ENCODE assay signal across 15 cellular contexts in genomic region chr17:31492206-31492605, GRCh38.
A peak's percentile ranks its signal among the peaks of the same experiment; 100 is the strongest.
DNase-seq lines count a peak whose midpoint lies in the region; ATAC-seq and TF ChIP-seq lines count a peak whose summit lies in the region.
"Had no signal": no experiment of that assay in that cellular context is flagged by ENCODE, and none has a peak within 500 bp of the region (broad histone marks: within the 10 kb centered on the region; RNA-seq: fewer than 3 reads in every experiment).

No MANE protein-coding gene starts in this region.

- H3K4me1 ChIP-seq in left ventricle myocardium inferior (peaks cover 62% of the 10 kb centered on the region), prostate gland (replicated peaks) (no peaks in the 10 kb centered on the region)

- H3K36me3 ChIP-seq in left ventricle myocardium inferior (no peaks in the 10 kb centered on the region), prostate gland (no peaks in the 10 kb centered on the region)

- TF ChIP-seq CTCF in left ventricle myocardium inferior (IDR thresholded peaks at IDR 0.05; ENCODE audit: borderline replicate concordance) (no peak), type B pancreatic cell (conservative IDR thresholded peaks at IDR 0.05) (no peak), prostate gland (IDR thresholded peaks at IDR 0.05) (no peak)

- no peak for TF ChIP-seq POLR2A in prostate gland (IDR thresholded peaks at IDR 0.05)

- peaks cover 83% of the 10 kb centered on the region for H3K4me1 Mint-ChIP-seq in activated CD8-positive, alpha-beta T cell treated with anti-CD3 and anti-CD28 coated beads, Interleukin-2, amount 10 ng/mL, durations not matched to agents 7 days and 5 days (ENCODE audit: low read depth)
- H3K4me1 Mint-ChIP-seq in memory B cell: peaks cover 66% of the 10 kb centered on the region
- H3K4me1 Mint-ChIP-seq in type B pancreatic cell (ENCODE audit: unreplicated experiment): peaks cover 42% of the 10 kb centered on the region

- H3K27ac ChIP-seq in left ventricle myocardium inferior (replicated peaks) (peak overlapping the region; percentile 55), prostate gland (no peak overlapping the region)

- in situ Hi-C loops in KBM-7 (cut with MboI; ENCODE audit: low pct_unique_long_range_greater_than_20kb, low sequenced_read_pairs): no loop called here

- DNase-seq in left ventricle myocardium inferior (no peak), Right ventricle myocardium inferior (ENCODE audit: missing footprints) (no peak), memory B cell (ENCODE audit: low spot score in 2 of 2) (no peak), type B pancreatic cell (ENCODE audit: extremely low spot score, unreplicated experiment) (no peak), prostate gland (ENCODE audit: low spot score) (no peak), KBM-7 (no peak), NCI-H82 (lab: John Stamatoyannopoulos, UW) (no peak)
- DNase-seq in activated CD8-positive, alpha-beta T cell treated with anti-CD3 and anti-CD28 coated beads, Interleukin-2, amount 10 ng/mL, durations not matched to agents 7 days and 5 days: no peak
- DNase-seq: effector CD8-positive, alpha-beta T cell; H7; NCI-H1417; stimulated activated naive CD4-positive, alpha-beta T cell had no signal

- CTCF ChIA-PET in activated CD8-positive, alpha-beta T cell treated with anti-CD3 and anti-CD28 coated beads, Interleukin-2, amount 10 ng/mL, durations not matched to agents 7 days and 5 days (lab: Charles Lee): interaction anchor here (1.4 to 6.6 kb wide), 2 partner anchors 17 to 55 kb away, joined by 4 to 66 read pairs; no protein-coding TSS in a partner anchor

- H3K9me3 ChIP-seq in left ventricle myocardium inferior (replicated peaks) (no peaks in the 10 kb centered on the region), prostate gland (no peaks in the 10 kb centered on the region)

- POLR2A ChIA-PET in activated CD8-positive, alpha-beta T cell treated with anti-CD3 and anti-CD28 coated beads, Interleukin-2, amount 10 ng/mL, durations not matched to agents 7 days and 5 days (lab: Charles Lee): interaction anchor here (1.1 to 9.1 kb wide), 2 partner anchors 18 to 61 kb away, joined by 5 to 129 read pairs; no protein-coding TSS in a partner anchor

- 95% methylated on average over 5 of the region's 5 CpGs for WGBS in prostate gland

- H3K27ac Mint-ChIP-seq in activated CD8-positive, alpha-beta T cell treated with anti-CD3 and anti-CD28 coated beads, Interleukin-2, amount 10 ng/mL, durations not matched to agents 7 days and 5 days: peak overlapping the region; percentile 98
- H3K27ac Mint-ChIP-seq in memory B cell: peak overlapping the region; percentile 96
- H3K27ac Mint-ChIP-seq in type B pancreatic cell: peak overlapping the region; percentile 6
- H3K27ac Mint-ChIP-seq: brain had no signal

- peak overlapping the region; percentile 68 for H3K4me3 Mint-ChIP-seq in activated CD8-positive, alpha-beta T cell treated with anti-CD3 and anti-CD28 coated beads, Interleukin-2, amount 10 ng/mL, durations not matched to agents 7 days and 5 days
- peak overlapping the region; percentile 80 for H3K4me3 Mint-ChIP-seq in memory B cell
- H3K4me3 Mint-ChIP-seq in type B pancreatic cell: no peak overlapping the region

- no peaks in the 10 kb centered on the region for H3K27me3 Mint-ChIP-seq in activated CD8-positive, alpha-beta T cell treated with anti-CD3 and anti-CD28 coated beads, Interleukin-2, amount 10 ng/mL, durations not matched to agents 7 days and 5 days (ENCODE audit: low read depth)
- H3K27me3 Mint-ChIP-seq in memory B cell (no peaks in the 10 kb centered on the region), type B pancreatic cell (peaks cover 19% of the 10 kb centered on the region)

- H3K27me3 ChIP-seq in left ventricle myocardium inferior (ENCODE audit: low read depth) (peaks cover 35% of the 10 kb centered on the region), prostate gland (replicated peaks; ENCODE audit: insufficient read depth) (no peaks in the 10 kb centered on the region)

- H3K9me3 Mint-ChIP-seq in activated CD8-positive, alpha-beta T cell treated with anti-CD3 and anti-CD28 coated beads, Interleukin-2, amount 10 ng/mL, durations not matched to agents 7 days and 5 days (ENCODE audit: insufficient read depth): no peaks in the 10 kb centered on the region
- H3K9me3 Mint-ChIP-seq in memory B cell: no peaks in the 10 kb centered on the region
- H3K9me3 Mint-ChIP-seq in type B pancreatic cell: no peaks in the 10 kb centered on the region
- H3K9me3 Mint-ChIP-seq: brain had no signal

- ATAC-seq in Right ventricle myocardium inferior (no peak), memory B cell (ENCODE audit: low read depth) (no peak)
- ATAC-seq in activated CD8-positive, alpha-beta T cell treated with anti-CD3 and anti-CD28 coated beads, Interleukin-2, amount 10 ng/mL, durations not matched to agents 7 days and 5 days: no peak
- ATAC-seq: sciatic nerve, SK-N-SH treated with all-trans-retinoic acid at 6 μM for 48 hours had no signal

- peaks cover 21% of the 10 kb centered on the region for H3K36me3 Mint-ChIP-seq in activated CD8-positive, alpha-beta T cell treated with anti-CD3 and anti-CD28 coated beads, Interleukin-2, amount 10 ng/mL, durations not matched to agents 7 days and 5 days (ENCODE audit: low read depth)
- H3K36me3 Mint-ChIP-seq in memory B cell (no peaks in the 10 kb centered on the region), type B pancreatic cell (peaks cover 3% of the 10 kb centered on the region)
- H3K36me3 Mint-ChIP-seq: brain had no signal

- H3K4me3 ChIP-seq in left ventricle myocardium inferior (no peak overlapping the region), prostate gland (no peak overlapping the region)

- intact Hi-C loops in left ventricle myocardium inferior (cut with micrococcal nuclease): no loop called here
- intact Hi-C loops in Right ventricle myocardium inferior (cut with DNase I): no loop called here
- intact Hi-C loops in prostate gland (cut with DNase I): no loop called here

Comparison
In these comparisons a context has a peak if more than half of its experiments do, and no peak if none do; other contexts are left out.
1. H3K27ac Mint-ChIP-seq: peak in every context shown above with its lines; median percentile 98 in activated CD8-positive, alpha-beta T cell treated with anti-CD3 and anti-CD28 coated beads, Interleukin-2, amount 10 ng/mL, durations not matched to agents 7 days and 5 days; 96 in memory B cell; 6 in type B pancreatic cell.